Comparison of ENCODE assay signal across 24 cellular contexts in the genomic region with DNA sequence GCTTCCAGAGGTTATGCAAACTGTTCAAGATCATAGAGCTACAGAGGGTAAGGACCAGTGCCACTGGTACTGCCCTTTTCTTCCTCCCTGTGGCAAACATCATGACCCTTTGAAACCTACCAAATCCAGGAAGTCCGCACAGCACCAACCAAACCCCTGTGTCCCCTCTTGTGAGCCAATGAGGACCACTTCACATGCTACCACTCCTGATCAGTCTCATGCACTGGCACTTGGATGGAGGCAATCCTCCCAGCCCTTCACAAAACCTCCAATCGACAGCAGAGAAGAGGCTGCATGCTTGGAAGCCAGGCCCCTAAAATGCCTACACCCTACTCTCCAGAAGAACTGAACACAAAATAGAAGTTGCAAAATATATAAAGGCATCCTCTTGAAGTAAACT.
"Had no signal": no experiment of that assay in that cellular context is flagged by ENCODE, and none has a peak within 500 bp of the region (broad histone marks: within the 10 kb centered on the region; RNA-seq: fewer than 3 reads in every experiment).

No MANE protein-coding gene starts in this region.

- ATAC-seq: activated CD4-positive, alpha-beta T cell treated with anti-CD3 and anti-CD28 coated beads for 36 hours; activated T-cell treated with anti-CD3 and anti-CD28 coated beads, Interleukin-2, amount 50 U/mL, for 72 hours; heart right ventricle; naive thymus-derived CD8-positive, alpha-beta T cell; stimulated activated effector memory CD8-positive, alpha-beta T cell treated with anti-CD3 and anti-CD28 coated beads, Interleukin-12 subunit alpha, Interleukin-12 subunit beta, amount 100 ng/mL, for 72 hours; stimulated activated naive CD8-positive, alpha-beta T cell treated with anti-CD3 and anti-CD28 coated beads, Interleukin-15, amount 100 ng/mL, for 72 hours had no signal

- H3K36me3 Mint-ChIP-seq: activated naive CD8-positive, alpha-beta T cell treated with anti-CD3 and anti-CD28 coated beads, Interleukin-2, amount 10 ng/mL, durations not matched to agents 7 days and 5 days; naive thymus-derived CD8-positive, alpha-beta T cell; stimulated activated effector memory CD8-positive, alpha-beta T cell treated with anti-CD3 and anti-CD28 coated beads, Interleukin-12 subunit alpha, Interleukin-12 subunit beta, amount 100 ng/mL, for 72 hours had no signal

- H3K36me3 ChIP-seq: transverse colon had no signal

- H3K4me3 ChIP-seq: heart right ventricle, lung, skin epidermis, transverse colon had no signal

- H3K27ac ChIP-seq: skin epidermis, transverse colon had no signal

- H3K9me3 ChIP-seq: transverse colon had no signal

- H3K4me3 Mint-ChIP-seq: activated B cell treated with CpG ODN at 0.5 μM for 24 hours; activated CD4-positive, alpha-beta T cell treated with anti-CD3 and anti-CD28 coated beads for 36 hours; activated naive CD4-positive, alpha-beta T cell treated with anti-CD3 and anti-CD28 coated beads for 36 hours; activated naive CD8-positive, alpha-beta T cell treated with anti-CD3 and anti-CD28 coated beads, Interleukin-2, amount 10 ng/mL, durations not matched to agents 7 days and 5 days; activated T-cell treated with anti-CD3 and anti-CD28 coated beads, Interleukin-2, amount 50 U/mL, for 72 hours; naive thymus-derived CD8-positive, alpha-beta T cell; stimulated activated effector memory CD8-positive, alpha-beta T cell treated with anti-CD3 and anti-CD28 coated beads, Interleukin-12 subunit alpha, Interleukin-12 subunit beta, amount 100 ng/mL, for 72 hours; stimulated activated naive CD8-positive, alpha-beta T cell treated with anti-CD3 and anti-CD28 coated beads, Interleukin-15, amount 100 ng/mL, for 72 hours had no signal

- H3K27me3 Mint-ChIP-seq: activated B cell treated with CpG ODN at 0.5 μM for 24 hours; activated CD4-positive, alpha-beta T cell treated with anti-CD3 and anti-CD28 coated beads for 36 hours; activated naive CD8-positive, alpha-beta T cell treated with anti-CD3 and anti-CD28 coated beads, Interleukin-2, amount 10 ng/mL, durations not matched to agents 7 days and 5 days; progenitor cell of endocrine pancreas had no signal

- H3K4me1 Mint-ChIP-seq: activated B cell treated with CpG ODN at 0.5 μM for 24 hours; activated CD4-positive, alpha-beta T cell treated with anti-CD3 and anti-CD28 coated beads for 36 hours; activated naive CD8-positive, alpha-beta T cell treated with anti-CD3 and anti-CD28 coated beads, Interleukin-2, amount 10 ng/mL, durations not matched to agents 7 days and 5 days; naive thymus-derived CD8-positive, alpha-beta T cell; stimulated activated effector memory CD8-positive, alpha-beta T cell treated with anti-CD3 and anti-CD28 coated beads, Interleukin-12 subunit alpha, Interleukin-12 subunit beta, amount 100 ng/mL, for 72 hours; stimulated activated naive CD8-positive, alpha-beta T cell treated with anti-CD3 and anti-CD28 coated beads, Interleukin-15, amount 100 ng/mL, for 72 hours had no signal

- H3K27ac Mint-ChIP-seq: activated B cell treated with CpG ODN at 0.5 μM for 24 hours; activated CD4-positive, alpha-beta T cell treated with anti-CD3 and anti-CD28 coated beads for 36 hours; activated naive CD4-positive, alpha-beta T cell treated with anti-CD3 and anti-CD28 coated beads for 36 hours; activated naive CD8-positive, alpha-beta T cell treated with anti-CD3 and anti-CD28 coated beads, Interleukin-2, amount 10 ng/mL, durations not matched to agents 7 days and 5 days; activated T-cell treated with anti-CD3 and anti-CD28 coated beads, Interleukin-2, amount 50 U/mL, for 72 hours; naive thymus-derived CD8-positive, alpha-beta T cell; progenitor cell of endocrine pancreas; stimulated activated effector memory CD8-positive, alpha-beta T cell treated with anti-CD3 and anti-CD28 coated beads, Interleukin-12 subunit alpha, Interleukin-12 subunit beta, amount 100 ng/mL, for 72 hours; stimulated activated naive CD8-positive, alpha-beta T cell treated with anti-CD3 and anti-CD28 coated beads, Interleukin-15, amount 100 ng/mL, for 72 hours had no signal

- H3K27me3 ChIP-seq: heart right ventricle, transverse colon had no signal

- H3K9me3 Mint-ChIP-seq: activated B cell treated with CpG ODN at 0.5 μM for 24 hours; activated naive CD4-positive, alpha-beta T cell treated with anti-CD3 and anti-CD28 coated beads for 36 hours; activated naive CD8-positive, alpha-beta T cell treated with anti-CD3 and anti-CD28 coated beads, Interleukin-2, amount 10 ng/mL, durations not matched to agents 7 days and 5 days; naive thymus-derived CD8-positive, alpha-beta T cell; stimulated activated naive CD8-positive, alpha-beta T cell treated with anti-CD3 and anti-CD28 coated beads, Interleukin-15, amount 100 ng/mL, for 72 hours had no signal

- DNase-seq: activated B cell treated with CpG ODN at 0.5 μM for 24 hours; activated CD4-positive, alpha-beta T cell treated with anti-CD3 and anti-CD28 coated beads for 36 hours; activated CD4-positive, alpha-beta T cell treated with anti-CD3 and anti-CD28 coated beads, Interleukin-2, amount 50 U/mL, for 48 hours; activated effector memory CD4-positive, alpha-beta T cell treated with Interleukin-2 at 50 U/mL for 16 hours; activated naive CD4-positive, alpha-beta T cell treated with anti-CD3 and anti-CD28 coated beads for 36 hours; activated naive CD8-positive, alpha-beta T cell treated with anti-CD3 and anti-CD28 coated beads, Interleukin-2, amount 10 ng/mL, durations not matched to agents 7 days and 5 days; activated T-cell treated with anti-CD3 and anti-CD28 coated beads, Interleukin-2, amount 50 U/mL, for 72 hours; amniotic stem cell; cerebellar nuclear complex; effector CD4-positive, alpha-beta T cell; erythroblast; foreskin fibroblast; heart right ventricle; kidney; naive thymus-derived CD8-positive, alpha-beta T cell; retina; stimulated activated CD4-positive, alpha-beta T cell treated with anti-CD3 and anti-CD28 coated beads, Interleukin-2, amount 100 ng/mL, for 24 hours; stimulated activated naive CD8-positive, alpha-beta T cell treated with anti-CD3 and anti-CD28 coated beads, Interleukin-15, amount 100 ng/mL, for 72 hours; T1000; transverse colon had no signal
